8 cellular contexts compared by ENCODE assay signal in genomic region chr5:113612060-113612496, GRCh38.
DNase-seq lines count a peak whose midpoint lies in the region; ATAC-seq and TF ChIP-seq lines count a peak whose summit lies in the region.

No MANE protein-coding gene starts in this region.

- DNase-seq in NCI-H1694 treated with DMSO at 0.1 percent for 48 hours (lab: John Stamatoyannopoulos, UW) (peak; percentile 68), NCI-H1694 (lab: John Stamatoyannopoulos, UW) (no peak), HuH-7.5 (ENCODE audit: low spot score) (peak; percentile 22), SW480 (ENCODE audit: low spot score) (peak; percentile 63), foreskin fibroblast (peak; percentile 7 to 51), retina (peak; percentile 60), NCI-H1048 (lab: John Stamatoyannopoulos, UW) (no peak)

- peak; percentile 88 for ATAC-seq in GM21515 (IDR thresholded peaks at IDR 0.05; ENCODE audit: unreplicated experiment)

- peak; percentile 39 for TF ChIP-seq CTCF in foreskin fibroblast (IDR thresholded peaks at IDR 0.05; ENCODE audit: low read depth, low read length)

- no peak overlapping the region for H3K4me3 ChIP-seq in foreskin fibroblast (ENCODE audit: low read depth in 1 of 2, low read length in 2 of 2)

Comparison
In these comparisons a context has a peak if more than half of its experiments do, and no peak if none do; other contexts are left out.
1. DNase-seq: peak in NCI-H1694 treated with DMSO at 0.1 percent for 48 hours (single experiment), HuH-7.5 (single experiment), SW480 (single experiment), foreskin fibroblast (2 of 2) and retina (single experiment); none in NCI-H1694 (single experiment) and NCI-H1048 (single experiment).